In genomic region chr19:4112367-4112766, GRCh38 we compare ENCODE assay signal across 18 cellular contexts. TPM values are rescaled to one million over a fixed set of nuclear protein-coding genes. Genes with fewer than 3 reads are reported as not detected.
DNase-seq lines count a peak whose midpoint lies in the region; ATAC-seq and TF ChIP-seq lines count a peak whose summit lies in the region.
"Had no signal": no experiment of that assay in that cellular context is flagged by ENCODE, and none has a peak within 500 bp of the region (broad histone marks: within the 10 kb centered on the region; RNA-seq: fewer than 3 reads in every experiment).

No MANE protein-coding gene starts in this region.

- H3K4me3 Mint-ChIP-seq in activated naive CD8-positive, alpha-beta T cell treated with anti-CD3 and anti-CD28 coated beads, Interleukin-2, amount 10 ng/mL, durations not matched to agents 7 days and 5 days: no peak overlapping the region
- H3K4me3 Mint-ChIP-seq in activated naive CD8-positive, alpha-beta T cell treated with anti-CD3 and anti-CD28 coated beads, Interleukin-2, amount 50 U/mL, for 24 hours: no peak overlapping the region
- H3K4me3 Mint-ChIP-seq in activated B cell treated with CpG ODN at 0.5 μM for 24 hours: no peak overlapping the region
- H3K4me3 Mint-ChIP-seq in stimulated activated naive B cell treated with anti-CD40 and anti-IgM and Interleukin-4, amounts not matched to agents 10 μg/mL and 1 μg/mL and 100 μg/mL, for 72 hours: no peak overlapping the region

- peak overlapping the region; percentile 45 for H3K27ac Mint-ChIP-seq in activated naive CD8-positive, alpha-beta T cell treated with anti-CD3 and anti-CD28 coated beads, Interleukin-2, amount 10 ng/mL, durations not matched to agents 7 days and 5 days
- H3K27ac Mint-ChIP-seq in activated naive CD8-positive, alpha-beta T cell treated with anti-CD3 and anti-CD28 coated beads, Interleukin-2, amount 50 U/mL, for 24 hours: no peak overlapping the region
- H3K27ac Mint-ChIP-seq in activated B cell treated with CpG ODN at 0.5 μM for 24 hours: peak overlapping the region; percentile 35
- peak overlapping the region; percentile 76 for H3K27ac Mint-ChIP-seq in stimulated activated naive B cell treated with anti-CD40 and anti-IgM and Interleukin-4, amounts not matched to agents 10 μg/mL and 1 μg/mL and 100 μg/mL, for 72 hours

- POLR2A ChIA-PET in activated naive CD8-positive, alpha-beta T cell treated with anti-CD3 and anti-CD28 coated beads, Interleukin-2, amount 10 ng/mL, durations not matched to agents 7 days and 5 days (lab: Charles Lee): interaction anchor here (2.5 kb wide), 1 partner anchor 23 kb away, joined by 7 read pairs; no protein-coding TSS in a partner anchor
- POLR2A ChIA-PET in activated B cell treated with CpG ODN at 0.5 μM for 24 hours (lab: Charles Lee): no interaction called here

- no peak for TF ChIP-seq CTCF in activated B cell treated with CpG ODN at 0.5 μM for 24 hours (IDR thresholded peaks at IDR 0.05)

- no peak for ATAC-seq in activated naive CD8-positive, alpha-beta T cell treated with anti-CD3 and anti-CD28 coated beads, Interleukin-2, amount 10 ng/mL, durations not matched to agents 7 days and 5 days (ENCODE audit: low read depth)
- ATAC-seq in activated naive CD8-positive, alpha-beta T cell treated with anti-CD3 and anti-CD28 coated beads, Interleukin-2, amount 50 U/mL, for 24 hours: no peak
- no peak for ATAC-seq in activated B cell treated with CpG ODN at 0.5 μM for 24 hours (ENCODE audit: low read depth)
- peak; percentile 11 for ATAC-seq in left colon
- ATAC-seq in stimulated activated naive B cell treated with anti-CD40 and anti-IgM and Interleukin-4, amounts not matched to agents 10 μg/mL and 1 μg/mL and 100 μg/mL, for 72 hours (replicated peaks): no peak

- H3K27me3 Mint-ChIP-seq in activated naive CD8-positive, alpha-beta T cell treated with anti-CD3 and anti-CD28 coated beads, Interleukin-2, amount 10 ng/mL, durations not matched to agents 7 days and 5 days: no peaks in the 10 kb centered on the region
- no peaks in the 10 kb centered on the region for H3K27me3 Mint-ChIP-seq in activated naive CD8-positive, alpha-beta T cell treated with anti-CD3 and anti-CD28 coated beads, Interleukin-2, amount 50 U/mL, for 24 hours
- H3K27me3 Mint-ChIP-seq in activated B cell treated with CpG ODN at 0.5 μM for 24 hours: no peaks in the 10 kb centered on the region
- no peaks in the 10 kb centered on the region for H3K27me3 Mint-ChIP-seq in stimulated activated naive B cell treated with anti-CD40 and anti-IgM and Interleukin-4, amounts not matched to agents 10 μg/mL and 1 μg/mL and 100 μg/mL, for 72 hours

- CTCF ChIA-PET in activated B cell treated with CpG ODN at 0.5 μM for 24 hours (lab: Charles Lee): no interaction called here

- DNase-seq in activated naive CD8-positive, alpha-beta T cell treated with anti-CD3 and anti-CD28 coated beads, Interleukin-2, amount 10 ng/mL, durations not matched to agents 7 days and 5 days: no peak
- DNase-seq in activated naive CD8-positive, alpha-beta T cell treated with anti-CD3 and anti-CD28 coated beads, Interleukin-2, amount 50 U/mL, for 24 hours: no peak
- DNase-seq in activated B cell treated with CpG ODN at 0.5 μM for 24 hours (no peak), left colon (peak in 1 of 2 donors; percentile 4), GF-D8 (lab: John Stamatoyannopoulos, UW) (no peak), OCI-M2 (lab: John Stamatoyannopoulos, UW; ENCODE audit: unreplicated experiment) (no peak), ecto neural progenitor cell (ENCODE audit: low spot score) (no peak)
- DNase-seq in stimulated activated naive B cell treated with anti-CD40 and anti-IgM and Interleukin-4, amounts not matched to agents 10 μg/mL and 1 μg/mL and 100 μg/mL, for 72 hours: no peak
- DNase-seq: 8988T, DMS 273 treated with DMSO at 0.1 percent for 48 hours, GDM1, Karpas-422, MG63, NCI-H1092 treated with DMSO at 0.1 percent for 48 hours, NCI-H2081 treated with DMSO at 0.1 percent for 48 hours, NCI-H510A treated with DMSO at 0.1 percent for 48 hours, NCI-H82 had no signal

- H3K9me3 Mint-ChIP-seq in activated naive CD8-positive, alpha-beta T cell treated with anti-CD3 and anti-CD28 coated beads, Interleukin-2, amount 10 ng/mL, durations not matched to agents 7 days and 5 days: no peaks in the 10 kb centered on the region
- H3K9me3 Mint-ChIP-seq in activated naive CD8-positive, alpha-beta T cell treated with anti-CD3 and anti-CD28 coated beads, Interleukin-2, amount 50 U/mL, for 24 hours: no peaks in the 10 kb centered on the region
- no peaks in the 10 kb centered on the region for H3K9me3 Mint-ChIP-seq in activated B cell treated with CpG ODN at 0.5 μM for 24 hours
- H3K9me3 Mint-ChIP-seq in stimulated activated naive B cell treated with anti-CD40 and anti-IgM and Interleukin-4, amounts not matched to agents 10 μg/mL and 1 μg/mL and 100 μg/mL, for 72 hours: no peaks in the 10 kb centered on the region

- H3K4me1 Mint-ChIP-seq in activated naive CD8-positive, alpha-beta T cell treated with anti-CD3 and anti-CD28 coated beads, Interleukin-2, amount 10 ng/mL, durations not matched to agents 7 days and 5 days: peaks cover 54% of the 10 kb centered on the region
- H3K4me1 Mint-ChIP-seq in activated naive CD8-positive, alpha-beta T cell treated with anti-CD3 and anti-CD28 coated beads, Interleukin-2, amount 50 U/mL, for 24 hours: peaks cover 59% of the 10 kb centered on the region
- peaks cover 76% of the 10 kb centered on the region for H3K4me1 Mint-ChIP-seq in activated B cell treated with CpG ODN at 0.5 μM for 24 hours
- H3K4me1 Mint-ChIP-seq in stimulated activated naive B cell treated with anti-CD40 and anti-IgM and Interleukin-4, amounts not matched to agents 10 μg/mL and 1 μg/mL and 100 μg/mL, for 72 hours: peaks cover 60 to 88% of the 10 kb centered on the region in 2 donors

- intact Hi-C loops in activated B cell treated with CpG ODN at 0.5 μM for 24 hours (cut with micrococcal nuclease): no loop called here
- intact Hi-C loops in left colon (cut with DNase I, micrococcal nuclease): no loop called here

- peaks cover 51% of the 10 kb centered on the region for H3K36me3 Mint-ChIP-seq in activated naive CD8-positive, alpha-beta T cell treated with anti-CD3 and anti-CD28 coated beads, Interleukin-2, amount 10 ng/mL, durations not matched to agents 7 days and 5 days
- H3K36me3 Mint-ChIP-seq in activated naive CD8-positive, alpha-beta T cell treated with anti-CD3 and anti-CD28 coated beads, Interleukin-2, amount 50 U/mL, for 24 hours (ENCODE audit: low read depth): peaks cover 35% of the 10 kb centered on the region
- H3K36me3 Mint-ChIP-seq in activated B cell treated with CpG ODN at 0.5 μM for 24 hours (ENCODE audit: low read depth): peaks cover 56% of the 10 kb centered on the region
- H3K36me3 Mint-ChIP-seq in stimulated activated naive B cell treated with anti-CD40 and anti-IgM and Interleukin-4, amounts not matched to agents 10 μg/mL and 1 μg/mL and 100 μg/mL, for 72 hours: peaks cover 45 to 76% of the 10 kb centered on the region in 2 donors

RNA-seq across cellular contexts. Expression of gene MAP2K2, which starts 11.6 kb away (rescaled TPM):
- 100 to 1,000 TPM; 210 to 211 TPM for total RNA-seq in activated naive CD8-positive, alpha-beta T cell treated with anti-CD3 and anti-CD28 coated beads, Interleukin-2, amount 10 ng/mL, durations not matched to agents 7 days and 5 days
- 126 TPM in 2 replicates for total RNA-seq in activated B cell treated with CpG ODN at 0.5 μM for 24 hours
- 100 to 1,000 TPM; 208 to 229 TPM for total RNA-seq in left colon

RNA-seq across cellular contexts. Expression of gene CREB3L3, which starts 41.1 kb away (rescaled TPM):
- total RNA-seq in activated naive CD8-positive, alpha-beta T cell treated with anti-CD3 and anti-CD28 coated beads, Interleukin-2, amount 10 ng/mL, durations not matched to agents 7 days and 5 days: not detected
- total RNA-seq in activated B cell treated with CpG ODN at 0.5 μM for 24 hours (not detected in 2 replicates), left colon (1 to 10 TPM; 6.7 to 7.0 TPM)
- total RNA-seq: H1 had no signal

RNA-seq across cellular contexts. Expression of gene ZBTB7A, which starts 45.7 kb away (rescaled TPM):
- total RNA-seq in activated naive CD8-positive, alpha-beta T cell treated with anti-CD3 and anti-CD28 coated beads, Interleukin-2, amount 10 ng/mL, durations not matched to agents 7 days and 5 days: 10 to 100 TPM; 60.6 to 61.5 TPM
- 44.5 and 49.2 TPM in 2 replicates for total RNA-seq in activated B cell treated with CpG ODN at 0.5 μM for 24 hours
- 100 to 1,000 TPM; 110 to 124 TPM for total RNA-seq in left colon
